ENCODE assay signal across 24 cellular contexts in genomic region chr21:36063375-36064084, GRCh38. TPM values are rescaled to one million over a fixed set of nuclear protein-coding genes. Genes with fewer than 3 reads are reported as not detected.
DNase-seq lines count a peak whose midpoint lies in the region; ATAC-seq, FAIRE-seq and TF ChIP-seq lines count a peak whose summit lies in the region.
"Had no signal": no experiment of that assay in that cellular context is flagged by ENCODE, and none has a peak within 500 bp of the region (broad histone marks: within the 10 kb centered on the region; RNA-seq: fewer than 3 reads in every experiment).

No MANE protein-coding gene starts in this region.

- H3K36me3 ChIP-seq in liver (ENCODE audit: control insufficient read depth in 4 of 4, insufficient read depth in 3 of 4, low read depth in 1 of 4, low read length in 3 of 4): peaks cover 0 to 3% (median 0%) of the 10 kb centered on the region in 4 donors
- H3K36me3 ChIP-seq in HepG2 (replicated peaks in 1 of 2; ENCODE audit: control insufficient read depth in 1 of 2, insufficient read depth in 2 of 2, low read length in 2 of 2): 0 out of 5 replicates have a peak, but pooled peaks cover 0 to 2% of the 10 kb centered on the region in 2 experiments
- no peaks in the 10 kb centered on the region for H3K36me3 ChIP-seq in lower lobe of right lung

- TF ChIP-seq EP300 in HepG2 (IDR thresholded peaks at IDR 0.05; ENCODE audit: low read depth in 2 of 2, low read length in 2 of 2) (no peak), HepG2 (CRISPR knock-in tag; IDR thresholded peaks at IDR 0.05; ENCODE audit: borderline replicate concordance) (no peak)

- H3K9me3 ChIP-seq in liver (ENCODE audit: control insufficient read depth in 4 of 4, low read length in 3 of 4) (no peaks in the 10 kb centered on the region), HepG2 (ENCODE audit: low read length) (no peaks in the 10 kb centered on the region), lower lobe of right lung (no peaks in the 10 kb centered on the region)
- H3K9me3 ChIP-seq: SJCRH30 had no signal

- no peak for TF ChIP-seq POLR2A in HepG2 (IDR thresholded peaks at IDR 0.05; ENCODE audit: insufficient read depth in 1 of 2, low read depth in 2 of 2, low read length in 2 of 2)

- no TSS peak for BruUV-seq in HepG2 (replicated peaks; lab: Mats Ljungman, UMichigan)

- H3K27me3 ChIP-seq in liver (ENCODE audit: control insufficient read depth in 4 of 4, insufficient read depth in 4 of 4, low read length in 3 of 4) (no peaks in the 10 kb centered on the region), HepG2 (ENCODE audit: control insufficient read depth in 1 of 2, insufficient read depth in 2 of 2, low read length in 2 of 2) (no peaks in the 10 kb centered on the region), lower lobe of right lung (ENCODE audit: low read depth) (no peaks in the 10 kb centered on the region)

- H3K9ac ChIP-seq in liver (ENCODE audit: low read depth in 1 of 2, low read length in 2 of 2) (no peak overlapping the region), HepG2 (ENCODE audit: insufficient read depth, low read depth, low read length) (no peak overlapping the region)
- H3K9ac ChIP-seq: GM23248 had no signal

- H3K4me1 ChIP-seq in liver (ENCODE audit: control insufficient read depth in 4 of 4, insufficient read depth in 4 of 4, low read length in 3 of 4) (peaks cover 6 to 32% (median 26%) of the 10 kb centered on the region in 4 donors), HepG2 (ENCODE audit: insufficient read depth, low read length) (peaks cover 44% of the 10 kb centered on the region), lower lobe of right lung (peaks cover 11% of the 10 kb centered on the region)

- peak overlapping the region; percentile 7 for H3K27ac Mint-ChIP-seq in dendritic cell treated with granulocyte-macrophage colony-stimulating factor and Interleukin-4, amounts not matched to agents 40 ng/mL and 50 ng/mL, for 4 days
- no peak overlapping the region for H3K27ac Mint-ChIP-seq in nephron progenitor cell
- no peak overlapping the region for H3K27ac Mint-ChIP-seq in type B pancreatic cell
- H3K27ac Mint-ChIP-seq: B cell, H9, HFFc6 had no signal

- CTCF ChIA-PET in HepG2 (lab: Yijun Ruan, JAX; ENCODE audit: low intra/inter-chr PET ratio, low total read pairs): no interaction called here

- peaks cover 11% of the 10 kb centered on the region for H3K36me3 Mint-ChIP-seq in dendritic cell treated with granulocyte-macrophage colony-stimulating factor and Interleukin-4, amounts not matched to agents 40 ng/mL and 50 ng/mL, for 4 days (ENCODE audit: low read depth)
- H3K36me3 Mint-ChIP-seq in nephron progenitor cell (ENCODE audit: low read depth) (peaks cover 4% of the 10 kb centered on the region), type B pancreatic cell (no peaks in the 10 kb centered on the region)

- ATAC-seq in HepG2 (no peak), lower lobe of right lung (no peak)
- ATAC-seq: GM12878 had no signal

- TF ChIP-seq CTCF in liver (IDR thresholded peaks at IDR 0.05; ENCODE audit: low read depth, low read length, missing input control) (no peak), HepG2 (CRISPR knock-in tag; IDR thresholded peaks at IDR 0.05) (no peak), nephron progenitor cell (IDR thresholded peaks at IDR 0.05) (no peak), type B pancreatic cell (conservative IDR thresholded peaks at IDR 0.05) (no peak), lower lobe of right lung (IDR thresholded peaks at IDR 0.05) (no peak)

- H3K4me3 Mint-ChIP-seq in dendritic cell treated with granulocyte-macrophage colony-stimulating factor and Interleukin-4, amounts not matched to agents 40 ng/mL and 50 ng/mL, for 4 days: no peak overlapping the region
- H3K4me3 Mint-ChIP-seq in nephron progenitor cell (peak overlapping the region; percentile 37), type B pancreatic cell (peak overlapping the region; percentile 2)
- H3K4me3 Mint-ChIP-seq: B cell, CD14-positive monocyte, H9, HFFc6 had no signal

- in situ Hi-C loops in HepG2 (cut with HindIII; ENCODE audit: extremely low pct_ligation_motif_present, low pct_unique_long_range_greater_than_20kb): no loop called here

- no peak overlapping the region for H3K27ac ChIP-seq in liver (ENCODE audit: low read depth in 1 of 2, low read length in 2 of 2)
- no peak overlapping the region for H3K27ac ChIP-seq in HepG2 (ENCODE audit: extremely low read length, insufficient read depth, low read length)
- H3K27ac ChIP-seq in lower lobe of right lung: no peak overlapping the region
- H3K27ac ChIP-seq: GM23248, SJCRH30 had no signal

- POLR2A ChIA-PET in HepG2 (lab: Yijun Ruan, JAX): interaction anchor here (1.3 kb wide), 1 partner anchor 10 kb away, joined by 4 read pairs; no protein-coding TSS in a partner anchor

- peaks cover 4% of the 10 kb centered on the region for H3K79me2 ChIP-seq in HepG2 (ENCODE audit: insufficient read depth, low read length)

- DNase-seq in HepG2 (ENCODE audit: low spot score) (no peak), nephron progenitor cell (no peak), type B pancreatic cell (ENCODE audit: extremely low spot score, unreplicated experiment) (no peak), NCI-H128 (lab: John Stamatoyannopoulos, UW; ENCODE audit: unreplicated experiment) (no peak), lower lobe of right lung (no peak), NCI-H526 (lab: John Stamatoyannopoulos, UW) (no peak)
- DNase-seq: GM23248, H9, HFFc6, KG1, NCI-H1092, NCI-H1436 treated with DMSO at 0.1 percent for 48 hours, NCI-H2029, NCI-H226, NCI-H526 treated with DMSO at 0.1 percent for 48 hours, OCI-M1, SJCRH30 had no signal

- H3K4me3 ChIP-seq in liver (ENCODE audit: low read depth in 1 of 3, low read length in 3 of 3) (no peak overlapping the region), HepG2 (replicated peaks in 1 of 3; ENCODE audit: insufficient read depth in 1 of 3, low read depth in 2 of 3, low read length in 3 of 3) (no peak overlapping the region), lower lobe of right lung (no peak overlapping the region)
- H3K4me3 ChIP-seq: GM12878, GM23248, SJCRH30 had no signal

- 60% methylated on average over 14 of the region's 14 CpGs for WGBS in liver
- 83% methylated on average over 14 of the region's 14 CpGs for WGBS in HepG2 (ENCODE audit: low lambda C conversion rate)

- no peak overlapping the region for H2AFZ ChIP-seq in HepG2 (ENCODE audit: low read length)
- H2AFZ ChIP-seq: GM23248 had no signal

- intact Hi-C loops in HepG2 (cut with micrococcal nuclease; ENCODE audit: unreplicated experiment): loop anchor here (5.0 kb wide), 1 partner anchor 49 kb away; no protein-coding TSS in a partner anchor
- intact Hi-C loops in dendritic cell treated with granulocyte-macrophage colony-stimulating factor and Interleukin-4, amounts not matched to agents 40 ng/mL and 50 ng/mL, for 4 days (cut with micrococcal nuclease): loop anchor here (2.0 to 5.0 kb wide), 2 partner anchors 17 to 49 kb away; no protein-coding TSS in a partner anchor
- intact Hi-C loops in lower lobe of right lung (cut with DNase I): no loop called here

- H3K27me3 Mint-ChIP-seq in dendritic cell treated with granulocyte-macrophage colony-stimulating factor and Interleukin-4, amounts not matched to agents 40 ng/mL and 50 ng/mL, for 4 days: no peaks in the 10 kb centered on the region
- H3K27me3 Mint-ChIP-seq in nephron progenitor cell (ENCODE audit: low read depth, poor library complexity) (peaks cover 11% of the 10 kb centered on the region), type B pancreatic cell (no peaks in the 10 kb centered on the region)
- H3K27me3 Mint-ChIP-seq: B cell had no signal

- no peak overlapping the region for H3K4me2 ChIP-seq in HepG2 (ENCODE audit: low read depth, low read length)

- H4K20me1 ChIP-seq in HepG2 (ENCODE audit: insufficient read depth, low read length): no peaks in the 10 kb centered on the region

- H3K4me1 Mint-ChIP-seq in dendritic cell treated with granulocyte-macrophage colony-stimulating factor and Interleukin-4, amounts not matched to agents 40 ng/mL and 50 ng/mL, for 4 days (ENCODE audit: low read depth): peaks cover 6% of the 10 kb centered on the region
- H3K4me1 Mint-ChIP-seq in nephron progenitor cell (peaks cover 11% of the 10 kb centered on the region), type B pancreatic cell (ENCODE audit: unreplicated experiment) (peaks cover 4% of the 10 kb centered on the region)

- no peak for FAIRE-seq in HepG2 (lab: Jason Lieb, UNC)
- FAIRE-seq: A204.1, GM12878, RCC 7860 had no signal

- TF ChIP-seq RAD21 in liver (IDR thresholded peaks at IDR 0.05): no peak
- TF ChIP-seq RAD21 in HepG2 (CRISPR knock-in tag; IDR thresholded peaks at IDR 0.05): no peak

- H3K9me3 Mint-ChIP-seq in dendritic cell treated with granulocyte-macrophage colony-stimulating factor and Interleukin-4, amounts not matched to agents 40 ng/mL and 50 ng/mL, for 4 days: peaks cover under 1% of the 10 kb centered on the region
- H3K9me3 Mint-ChIP-seq in nephron progenitor cell: peaks cover 12% of the 10 kb centered on the region
- H3K9me3 Mint-ChIP-seq in type B pancreatic cell: no peaks in the 10 kb centered on the region
- H3K9me3 Mint-ChIP-seq: HFFc6 had no signal

RNA-seq across cellular contexts. Expression of gene SETD4, which starts 3.2 kb away (rescaled TPM):
- total RNA-seq in liver: 10 to 100 TPM in 1 of 2 donors, 1 to 10 TPM in 1; 8.3 to 12.0 TPM
- polyA plus RNA-seq in liver: 1 to 10 TPM; 2.9 to 5.3 TPM
- total RNA-seq in HepG2 (2016; rRNA removed; fragmentation: Illumina TruSeq; extraction: Trizol): 11.9 and 14.4 TPM in 2 replicates
- 2.4 and 3.7 TPM in 2 replicates for total RNA-seq in HepG2 (2016; cell fraction: cytosol; rRNA removed; fragmentation: Illumina TruSeq; extraction: Trizol; ENCODE audit: low read depth)
- total RNA-seq in HepG2 (2016; cell fraction: insoluble cytoplasmic fraction; rRNA removed; fragmentation: Illumina TruSeq; extraction: Trizol): 12.5 and 15.3 TPM in 2 replicates
- total RNA-seq in HepG2 (2016; cell fraction: membrane; rRNA removed; fragmentation: Illumina TruSeq; extraction: Trizol): 4.4 and 6.1 TPM in 2 replicates
- total RNA-seq in HepG2 (2016; cell fraction: nucleus; rRNA removed; fragmentation: Illumina TruSeq; extraction: Trizol): 26.3 and 27.5 TPM in 2 replicates
- polyA plus RNA-seq in HepG2 (2011; rRNA removed): 7.1 and 8.4 TPM in 2 replicates
- 4.4 and 5.1 TPM in 2 replicates for polyA plus RNA-seq in HepG2 (2011; cell fraction: cytosol; rRNA removed)
- polyA plus RNA-seq in HepG2 (2011; cell fraction: nucleus; rRNA removed): 17.7 and 21.1 TPM in 2 replicates
- polyA plus RNA-seq in HepG2 (2012): 6.2 and 8.6 TPM in 2 replicates
- polyA plus RNA-seq in HepG2 (2016; cell fraction: cytosol; fragmentation: Illumina TruSeq; extraction: Trizol; ENCODE audit: low read depth): 1.3 and 1.5 TPM in 2 replicates
- 10.0 and 10.5 TPM in 2 replicates for polyA plus RNA-seq in HepG2 (2016; cell fraction: insoluble cytoplasmic fraction; fragmentation: Illumina TruSeq; extraction: Trizol; ENCODE audit: low read depth)
- 1.8 and 2.8 TPM in 2 replicates for polyA plus RNA-seq in HepG2 (2016; cell fraction: membrane; fragmentation: Illumina TruSeq; extraction: Trizol; ENCODE audit: low read depth)
- 37.4 and 44.2 TPM in 2 replicates for polyA plus RNA-seq in HepG2 (2016; cell fraction: nucleus; fragmentation: Illumina TruSeq; extraction: Trizol; ENCODE audit: insufficient read depth, low read depth)
- 12.9 and 17.6 TPM in 2 replicates for polyA minus RNA-seq in HepG2 (2011; rRNA and poly(A)+ RNA removed; ENCODE audit: low replicate concordance)
- 2.7 and 5.1 TPM in 2 replicates for polyA minus RNA-seq in HepG2 (2011; cell fraction: cytosol; rRNA and poly(A)+ RNA removed)
- polyA minus RNA-seq in HepG2 (2011; cell fraction: nucleus; rRNA and poly(A)+ RNA removed): 24.9 and 25.4 TPM in 2 replicates
- 16.7 and 26.4 TPM in 2 replicates for total RNA-seq in type B pancreatic cell (ENCODE audit: low replicate concordance)
- total RNA-seq in lower lobe of right lung: 19.4 TPM

RNA-seq across cellular contexts. Expression of gene CBR1, which starts 6.3 kb away (rescaled TPM):
- total RNA-seq in liver (100 to 1,000 TPM in 1 of 2 donors, 10 to 100 TPM in 1; 94.2 to 200 TPM), HepG2 (2016; rRNA removed; fragmentation: Illumina TruSeq; extraction: Trizol) (38.7 and 45.6 TPM in 2 replicates), type B pancreatic cell (ENCODE audit: low replicate concordance) (20.1 and 32.8 TPM in 2 replicates), lower lobe of right lung (72.9 TPM)
- polyA plus RNA-seq in liver (100 to 1,000 TPM; 157 to 218 TPM), HepG2 (2011; rRNA removed) (33.7 and 40.2 TPM in 2 replicates)
- total RNA-seq in HepG2 (2016; cell fraction: cytosol; rRNA removed; fragmentation: Illumina TruSeq; extraction: Trizol; ENCODE audit: low read depth): 7.9 and 8.1 TPM in 2 replicates
- 38.5 and 46.8 TPM in 2 replicates for total RNA-seq in HepG2 (2016; cell fraction: insoluble cytoplasmic fraction; rRNA removed; fragmentation: Illumina TruSeq; extraction: Trizol)
- 14.5 and 17.4 TPM in 2 replicates for total RNA-seq in HepG2 (2016; cell fraction: membrane; rRNA removed; fragmentation: Illumina TruSeq; extraction: Trizol)
- 15.4 and 15.7 TPM in 2 replicates for total RNA-seq in HepG2 (2016; cell fraction: nucleus; rRNA removed; fragmentation: Illumina TruSeq; extraction: Trizol)
- 42.7 and 71.0 TPM in 2 replicates for polyA plus RNA-seq in HepG2 (2011; cell fraction: cytosol; rRNA removed)
- polyA plus RNA-seq in HepG2 (2011; cell fraction: nucleus; rRNA removed): 26.4 and 32.1 TPM in 2 replicates
- polyA plus RNA-seq in HepG2 (2012): 30.4 and 32.9 TPM in 2 replicates
- 7.7 and 9.2 TPM in 2 replicates for polyA plus RNA-seq in HepG2 (2016; cell fraction: cytosol; fragmentation: Illumina TruSeq; extraction: Trizol; ENCODE audit: low read depth)
- 51.8 and 57.6 TPM in 2 replicates for polyA plus RNA-seq in HepG2 (2016; cell fraction: insoluble cytoplasmic fraction; fragmentation: Illumina TruSeq; extraction: Trizol; ENCODE audit: low read depth)
- polyA plus RNA-seq in HepG2 (2016; cell fraction: membrane; fragmentation: Illumina TruSeq; extraction: Trizol; ENCODE audit: low read depth): 11.5 and 12.6 TPM in 2 replicates
- polyA plus RNA-seq in HepG2 (2016; cell fraction: nucleus; fragmentation: Illumina TruSeq; extraction: Trizol; ENCODE audit: insufficient read depth, low read depth): 23.3 and 28.1 TPM in 2 replicates
- polyA minus RNA-seq in HepG2 (2011; rRNA and poly(A)+ RNA removed; ENCODE audit: low replicate concordance): 72.8 and 83.4 TPM in 2 replicates
- 23.7 and 30.8 TPM in 2 replicates for polyA minus RNA-seq in HepG2 (2011; cell fraction: cytosol; rRNA and poly(A)+ RNA removed)
- 4.5 and 7.2 TPM in 2 replicates for polyA minus RNA-seq in HepG2 (2011; cell fraction: nucleus; rRNA and poly(A)+ RNA removed)
- total RNA-seq: SJCRH30 had no signal
